In genomic region chr9:91750343-91750742, GRCh38 we compare ENCODE assay signal across 1 cellular context.
TF ChIP-seq lines count a peak whose summit lies in the region.

No MANE protein-coding gene starts in this region.

TF ChIP-seq in GM23338, 12 proteins besides CTCF, POLR2A, EP300 and RAD21 (continued from another document):
- TF ChIP-seq ZNF462 (CRISPR knock-in tag; IDR thresholded peaks at IDR 0.05) (no peak), CREB1 (CRISPR knock-in tag; IDR thresholded peaks at IDR 0.05; ENCODE audit: low read depth) (no peak), EZH2 (IDR thresholded peaks at IDR 0.05; ENCODE audit: low read depth, unreplicated experiment) (no peak), JUNB (IDR thresholded peaks at IDR 0.05; ENCODE audit: unreplicated experiment) (no peak), ETS1 (IDR thresholded peaks at IDR 0.05) (no peak), REST (IDR thresholded peaks at IDR 0.05; ENCODE audit: unreplicated experiment) (no peak), POLR2AphosphoS5 (IDR thresholded peaks at IDR 0.05; ENCODE audit: low read depth) (no peak), ZNF114 (CRISPR knock-in tag; IDR thresholded peaks at IDR 0.05) (no peak)
